Comparison of ENCODE assay signal across 8 cellular contexts in the genomic region with DNA sequence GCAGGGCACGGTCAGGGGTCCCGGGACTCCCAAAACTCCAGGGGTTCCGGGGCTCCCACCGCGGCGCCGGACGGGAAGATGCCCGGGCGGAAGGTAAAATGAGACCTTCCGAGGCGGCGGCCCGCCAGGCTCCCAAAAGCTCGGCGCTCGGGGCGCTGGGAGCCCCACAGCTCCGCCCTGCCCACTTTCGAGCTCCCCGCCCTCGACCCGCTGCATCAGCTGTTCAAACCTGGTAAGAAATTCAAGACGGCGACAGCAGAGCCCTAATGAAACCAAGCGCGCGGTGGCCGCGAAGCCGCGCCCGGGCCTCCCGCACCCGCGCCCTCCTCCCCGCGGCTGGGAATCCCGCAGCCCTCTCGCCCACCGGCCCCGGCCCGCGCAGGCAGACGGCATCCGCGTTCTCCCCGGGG. TPM values are rescaled to one million over a fixed set of nuclear protein-coding genes. Genes with fewer than 3 reads are reported as not detected.
DNase-seq lines count a peak whose midpoint lies in the region; ATAC-seq, FAIRE-seq and TF ChIP-seq lines count a peak whose summit lies in the region.

No MANE protein-coding gene starts in this region.

- no peaks in the 10 kb centered on the region for H3F3A ChIP-seq in Loucy (ENCODE audit: low read depth)

- 1% methylated on average over 25 to 48 of the region's 48 CpGs for WGBS in pancreas, 2 donors

- no peaks in the 10 kb centered on the region for H4K20me1 ChIP-seq in Loucy (ENCODE audit: insufficient read depth, low read length, poor library complexity, severe bottlenecking)

- H3K4me1 ChIP-seq in Loucy (ENCODE audit: insufficient read depth, low read length, poor library complexity, severe bottlenecking) (peaks cover 5% of the 10 kb centered on the region), pancreas (no peaks in the 10 kb centered on the region)

- H3K9me2 ChIP-seq in Loucy (replicated peaks; ENCODE audit: low read depth, low read length) = no peaks in the 10 kb centered on the region

- peaks cover 4% of the 10 kb centered on the region; the same call in 1 of the 2 replicates for H3K79me2 ChIP-seq in Loucy (ENCODE audit: insufficient read depth, low read length)

- intact Hi-C loops in pancreas (cut with DNase I) = no loop called here

- H3K9me3 ChIP-seq in Loucy (ENCODE audit: insufficient read depth, low read depth, low read length) (no peaks in the 10 kb centered on the region), pancreas (no peaks in the 10 kb centered on the region)

- peak overlapping the region; percentile 69 for H3K9ac ChIP-seq in Loucy (ENCODE audit: low read depth, low read length, poor library complexity, severe bottlenecking)

- H3K36me3 ChIP-seq in Loucy (ENCODE audit: insufficient read depth, low read length) (no peaks in the 10 kb centered on the region), pancreas (no peaks in the 10 kb centered on the region)

- H3K4me3 ChIP-seq in Loucy (ENCODE audit: low read length, poor library complexity, severe bottlenecking) (peak overlapping the region; percentile 82), fibroblast of pulmonary artery (replicated peaks; ENCODE audit: low read depth, low read length) (peak overlapping the region; percentile 66), pancreas (peak overlapping the region; percentile 43 to 86 (median 76))

- H2AFZ ChIP-seq in Loucy (ENCODE audit: low read length) = peak overlapping the region; percentile 94

- H3K27me3 ChIP-seq in Loucy (ENCODE audit: insufficient read depth, low read length, poor library complexity, severe bottlenecking) (peaks cover 7% of the 10 kb centered on the region), pancreas (peaks cover 0 to 8% (median 0%) of the 10 kb centered on the region in 4 donors)

- no peak overlapping the region for H3K27ac ChIP-seq in pancreas

- no peak for FAIRE-seq in pancreas (lab: Jason Lieb, UNC)

- ATAC-seq in pancreas = peak; percentile 5 to 40 (median 26)
- ATAC-seq in omental fat pad (ENCODE audit: low FRiP score) = no peak

- TF ChIP-seq CTCF in Loucy (conservative IDR thresholded peaks at IDR 0.05; ENCODE audit: low read length) (no peak), fibroblast of pulmonary artery (IDR thresholded peaks at IDR 0.05; ENCODE audit: low read length, missing control alignments) (no peak), pancreas (IDR thresholded peaks at IDR 0.05) (no peak), omental fat pad (IDR thresholded peaks at IDR 0.05) (no peak)

- DNase-seq in NCI-H82 (lab: John Stamatoyannopoulos, UW) (peak; percentile 25), NCI-H82 treated with DMSO at 0.1 percent for 48 hours (lab: John Stamatoyannopoulos, UW; ENCODE audit: unreplicated experiment) (no peak), activated T-cell treated with anti-CD3 and anti-CD28 coated beads for 4 hours (peak; percentile 33), fibroblast of pulmonary artery (ENCODE audit: low read depth) (no peak), pancreas (no peak), omental fat pad (ENCODE audit: low spot score) (no peak), hippocampal formation (lab: John Stamatoyannopoulos, UW) (no peak)

- H3K4me2 ChIP-seq in Loucy (ENCODE audit: low read depth, low read length, poor library complexity, severe bottlenecking) = peak overlapping the region; percentile 86

RNA-seq across cellular contexts. Expression of a gene that starts 0.4 kb away (rescaled TPM):
- total RNA-seq in pancreas = under 1 TPM; 0.14 to 0.87 (median 0.42) TPM
- polyA plus RNA-seq in pancreas = 1 to 10 TPM in 1 of 2 donors, under 1 TPM in 1; 0.87 to 1.1 TPM
- 1 to 10 TPM in 2 of 4 donors, under 1 TPM in 2; 0.74 to 1.7 (median 0.95) TPM for total RNA-seq in omental fat pad

RNA-seq across cellular contexts. Expression of a gene that starts 29.3 kb away (rescaled TPM):
- 10 to 100 TPM; 14.2 to 29.9 (median 23.1) TPM for total RNA-seq in pancreas
- polyA plus RNA-seq in pancreas = 100 to 1,000 TPM in 1 of 2 donors, 10 to 100 TPM in 1; 90.4 to 111 TPM
- total RNA-seq in omental fat pad = 10 to 100 TPM; 32.0 to 42.9 (median 35.7) TPM

RNA-seq across cellular contexts. Expression of a gene that starts 34.1 kb away (rescaled TPM):
- total RNA-seq in pancreas = 10 to 100 TPM; 42.0 to 52.8 (median 48.1) TPM
- polyA plus RNA-seq in pancreas = 10 to 100 TPM; 46.1 to 50.0 TPM
- 10 to 100 TPM; 61.5 to 76.5 (median 68.2) TPM for total RNA-seq in omental fat pad

Comparison
In these comparisons a context has a peak if more than half of its experiments do, and no peak if none do; other contexts are left out.
1. DNase-seq: peak in NCI-H82 (single experiment) and activated T-cell treated with anti-CD3 and anti-CD28 coated beads for 4 hours (single experiment); none in NCI-H82 treated with DMSO at 0.1 percent for 48 hours (single experiment), fibroblast of pulmonary artery (single experiment), pancreas (0 of 6), omental fat pad (single experiment) and hippocampal formation (0 of 2).
2. Peak in every context shown above with its lines, with median percentiles within 50 percentile points of each other: H3K4me3 ChIP-seq.